In the genomic region with DNA sequence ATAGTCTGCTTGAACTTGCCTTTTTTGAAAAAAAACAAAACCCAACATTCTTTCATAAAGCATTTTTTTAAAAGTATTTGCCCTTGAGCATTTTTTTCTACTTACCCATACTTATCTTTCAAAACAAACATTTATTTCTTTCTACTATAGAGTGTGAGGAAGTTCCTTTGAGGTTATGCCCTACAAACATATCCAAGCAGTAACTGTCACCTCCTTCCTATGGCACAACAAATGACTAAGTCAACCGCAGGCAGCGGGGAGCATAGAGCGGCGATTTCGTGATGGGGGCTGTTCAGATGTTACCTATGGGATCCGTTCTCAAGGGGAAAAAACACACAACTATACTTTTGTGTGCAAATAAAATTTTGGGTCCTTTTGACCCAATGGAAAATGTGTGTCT, we compare ENCODE assay signal across 1 cellular context.
TF ChIP-seq lines count a peak whose summit lies in the region.

No MANE protein-coding gene starts in this region.

TF ChIP-seq in K562, 482 proteins besides CTCF, POLR2A, EP300 and RAD21 (continued from another document):
- TF ChIP-seq ZBTB40 (IDR thresholded peaks at IDR 0.05) = no peak
- no peak for TF ChIP-seq ZBTB40 (CRISPR knock-in tag; IDR thresholded peaks at IDR 0.05)
- 0 out of 2 replicates have a peak, but pooled peaks have one; percentile 33 for TF ChIP-seq NFE2 (IDR thresholded peaks at IDR 0.05; ENCODE audit: low read depth)
- TF ChIP-seq, protein P1, sequence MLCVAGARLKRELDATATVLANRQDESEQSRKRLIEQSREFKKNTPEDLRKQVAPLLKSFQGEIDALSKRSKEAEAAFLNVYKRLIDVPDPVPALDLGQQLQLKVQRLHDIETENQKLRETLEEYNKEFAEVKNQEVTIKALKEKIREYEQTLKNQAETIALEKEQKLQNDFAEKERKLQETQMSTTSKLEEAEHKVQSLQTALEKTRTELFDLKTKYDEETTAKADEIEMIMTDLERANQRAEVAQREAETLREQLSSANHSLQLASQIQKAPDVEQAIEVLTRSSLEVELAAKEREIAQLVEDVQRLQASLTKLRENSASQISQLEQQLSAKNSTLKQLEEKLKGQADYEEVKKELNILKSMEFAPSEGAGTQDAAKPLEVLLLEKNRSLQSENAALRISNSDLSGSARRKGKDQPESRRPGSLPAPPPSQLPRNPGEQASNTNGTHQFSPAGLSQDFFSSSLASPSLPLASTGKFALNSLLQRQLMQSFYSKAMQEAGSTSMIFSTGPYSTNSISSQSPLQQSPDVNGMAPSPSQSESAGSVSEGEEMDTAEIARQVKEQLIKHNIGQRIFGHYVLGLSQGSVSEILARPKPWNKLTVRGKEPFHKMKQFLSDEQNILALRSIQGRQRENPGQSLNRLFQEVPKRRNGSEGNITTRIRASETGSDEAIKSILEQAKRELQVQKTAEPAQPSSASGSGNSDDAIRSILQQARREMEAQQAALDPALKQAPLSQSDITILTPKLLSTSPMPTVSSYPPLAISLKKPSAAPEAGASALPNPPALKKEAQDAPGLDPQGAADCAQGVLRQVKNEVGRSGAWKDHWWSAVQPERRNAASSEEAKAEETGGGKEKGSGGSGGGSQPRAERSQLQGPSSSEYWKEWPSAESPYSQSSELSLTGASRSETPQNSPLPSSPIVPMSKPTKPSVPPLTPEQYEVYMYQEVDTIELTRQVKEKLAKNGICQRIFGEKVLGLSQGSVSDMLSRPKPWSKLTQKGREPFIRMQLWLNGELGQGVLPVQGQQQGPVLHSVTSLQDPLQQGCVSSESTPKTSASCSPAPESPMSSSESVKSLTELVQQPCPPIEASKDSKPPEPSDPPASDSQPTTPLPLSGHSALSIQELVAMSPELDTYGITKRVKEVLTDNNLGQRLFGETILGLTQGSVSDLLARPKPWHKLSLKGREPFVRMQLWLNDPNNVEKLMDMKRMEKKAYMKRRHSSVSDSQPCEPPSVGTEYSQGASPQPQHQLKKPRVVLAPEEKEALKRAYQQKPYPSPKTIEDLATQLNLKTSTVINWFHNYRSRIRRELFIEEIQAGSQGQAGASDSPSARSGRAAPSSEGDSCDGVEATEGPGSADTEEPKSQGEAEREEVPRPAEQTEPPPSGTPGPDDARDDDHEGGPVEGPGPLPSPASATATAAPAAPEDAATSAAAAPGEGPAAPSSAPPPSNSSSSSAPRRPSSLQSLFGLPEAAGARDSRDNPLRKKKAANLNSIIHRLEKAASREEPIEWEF (CRISPR knock-in tag; IDR thresholded peaks at IDR 0.05) = no peak
- TF ChIP-seq MEIS2 (IDR thresholded peaks at IDR 0.05; ENCODE audit: partially characterized antibody) = peak; percentile 14
- TF ChIP-seq VEZF1 (CRISPR knock-in tag; IDR thresholded peaks at IDR 0.05) = peak; percentile 13; the same call in 1 of the 2 replicates
- 0 out of 2 replicates have a peak, but pooled peaks have one; percentile 9 for TF ChIP-seq ARID1B (IDR thresholded peaks at IDR 0.05)
- no peak for TF ChIP-seq NFE2L1 (tag; IDR thresholded peaks at IDR 0.05; ENCODE audit: borderline replicate concordance, low read depth)
- TF ChIP-seq, protein P2, sequence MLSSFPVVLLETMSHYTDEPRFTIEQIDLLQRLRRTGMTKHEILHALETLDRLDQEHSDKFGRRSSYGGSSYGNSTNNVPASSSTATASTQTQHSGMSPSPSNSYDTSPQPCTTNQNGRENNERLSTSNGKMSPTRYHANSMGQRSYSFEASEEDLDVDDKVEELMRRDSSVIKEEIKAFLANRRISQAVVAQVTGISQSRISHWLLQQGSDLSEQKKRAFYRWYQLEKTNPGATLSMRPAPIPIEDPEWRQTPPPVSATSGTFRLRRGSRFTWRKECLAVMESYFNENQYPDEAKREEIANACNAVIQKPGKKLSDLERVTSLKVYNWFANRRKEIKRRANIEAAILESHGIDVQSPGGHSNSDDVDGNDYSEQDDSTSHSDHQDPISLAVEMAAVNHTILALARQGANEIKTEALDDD (IDR thresholded peaks at IDR 0.05) = peak; percentile 50
- no peak for TF ChIP-seq HMG20B (CRISPR knock-in tag; IDR thresholded peaks at IDR 0.05)
- no peak for TF ChIP-seq RBBP5 (IDR thresholded peaks at IDR 0.05; ENCODE audit: borderline replicate concordance, insufficient read depth, low read length, poor library complexity, severe bottlenecking)
- TF ChIP-seq, protein P3, sequence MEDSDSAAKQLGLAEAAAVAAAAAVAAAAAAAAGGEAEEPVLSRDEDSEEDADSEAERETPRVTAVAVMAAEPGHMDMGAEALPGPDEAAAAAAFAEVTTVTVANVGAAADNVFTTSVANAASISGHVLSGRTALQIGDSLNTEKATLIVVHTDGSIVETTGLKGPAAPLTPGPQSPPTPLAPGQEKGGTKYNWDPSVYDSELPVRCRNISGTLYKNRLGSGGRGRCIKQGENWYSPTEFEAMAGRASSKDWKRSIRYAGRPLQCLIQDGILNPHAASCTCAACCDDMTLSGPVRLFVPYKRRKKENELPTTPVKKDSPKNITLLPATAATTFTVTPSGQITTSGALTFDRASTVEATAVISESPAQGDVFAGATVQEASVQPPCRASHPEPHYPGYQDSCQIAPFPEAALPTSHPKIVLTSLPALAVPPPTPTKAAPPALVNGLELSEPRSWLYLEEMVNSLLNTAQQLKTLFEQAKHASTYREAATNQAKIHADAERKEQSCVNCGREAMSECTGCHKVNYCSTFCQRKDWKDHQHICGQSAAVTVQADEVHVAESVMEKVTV (CRISPR knock-in tag; IDR thresholded peaks at IDR 0.05) = no peak
- peak; percentile 25; the same call in 1 of the 2 replicates for TF ChIP-seq RNF2 (IDR thresholded peaks at IDR 0.05)
- TF ChIP-seq MTA1 (IDR thresholded peaks at IDR 0.05; ENCODE audit: borderline replicate concordance) = no peak
- TF ChIP-seq JUND (IDR thresholded peaks at IDR 0.05; ENCODE audit: borderline replicate concordance, low read depth, low read length) = no peak
- peak; percentile 65; the same call in 2 of the 3 replicates for TF ChIP-seq JUND (tag; IDR thresholded peaks at IDR 0.05; ENCODE audit: borderline replicate concordance, low read depth, low read length)
- TF ChIP-seq TEAD4 (IDR thresholded peaks at IDR 0.05; ENCODE audit: low read length) = peak; percentile 32; the same call in 1 of the 2 replicates
- TF ChIP-seq TEAD4 (CRISPR knock-in tag; IDR thresholded peaks at IDR 0.05; ENCODE audit: borderline replicate concordance) = no peak
- no peak for TF ChIP-seq DACH1 (IDR thresholded peaks at IDR 0.05; ENCODE audit: partially characterized antibody)
- no peak for TF ChIP-seq ZNF76 (CRISPR knock-in tag; IDR thresholded peaks at IDR 0.05; ENCODE audit: borderline replicate concordance)
- peak; percentile 64 for TF ChIP-seq FOSL1 (tag; conservative IDR thresholded peaks at IDR 0.05)
TF ChIP-seq in K562: peak in this region for 11.
